Comparison of ENCODE assay signal across 1 cellular context in the genomic region with DNA sequence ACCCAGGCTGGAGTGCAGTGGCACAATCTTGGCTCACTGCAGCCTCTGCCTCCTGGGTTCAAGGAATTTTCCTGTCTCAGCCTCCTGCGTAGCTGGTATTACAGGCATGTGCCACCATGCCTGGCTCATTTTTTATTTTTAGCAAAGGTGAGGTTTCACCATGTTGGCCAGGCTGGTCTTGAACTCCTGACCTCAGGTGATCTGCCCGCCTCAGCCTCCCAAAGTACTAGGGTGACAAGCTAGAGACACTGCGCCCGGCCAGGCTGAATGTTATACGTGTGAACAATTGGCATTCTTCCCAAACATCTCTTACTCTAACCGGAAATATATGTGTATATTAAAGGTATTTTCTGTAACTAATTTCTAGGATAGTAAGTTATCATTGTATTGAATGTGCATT.
TF ChIP-seq lines count a peak whose summit lies in the region.

No MANE protein-coding gene starts in this region.

TF ChIP-seq in endothelial cell of umbilical vein, 7 proteins besides CTCF, POLR2A, EP300 and RAD21:
- TF ChIP-seq JUN (IDR thresholded peaks at IDR 0.05; ENCODE audit: borderline replicate concordance, insufficient read depth, insufficient read length, low read depth), result no peak
